Comparison of ENCODE assay signal across 13 cellular contexts in the genomic region with DNA sequence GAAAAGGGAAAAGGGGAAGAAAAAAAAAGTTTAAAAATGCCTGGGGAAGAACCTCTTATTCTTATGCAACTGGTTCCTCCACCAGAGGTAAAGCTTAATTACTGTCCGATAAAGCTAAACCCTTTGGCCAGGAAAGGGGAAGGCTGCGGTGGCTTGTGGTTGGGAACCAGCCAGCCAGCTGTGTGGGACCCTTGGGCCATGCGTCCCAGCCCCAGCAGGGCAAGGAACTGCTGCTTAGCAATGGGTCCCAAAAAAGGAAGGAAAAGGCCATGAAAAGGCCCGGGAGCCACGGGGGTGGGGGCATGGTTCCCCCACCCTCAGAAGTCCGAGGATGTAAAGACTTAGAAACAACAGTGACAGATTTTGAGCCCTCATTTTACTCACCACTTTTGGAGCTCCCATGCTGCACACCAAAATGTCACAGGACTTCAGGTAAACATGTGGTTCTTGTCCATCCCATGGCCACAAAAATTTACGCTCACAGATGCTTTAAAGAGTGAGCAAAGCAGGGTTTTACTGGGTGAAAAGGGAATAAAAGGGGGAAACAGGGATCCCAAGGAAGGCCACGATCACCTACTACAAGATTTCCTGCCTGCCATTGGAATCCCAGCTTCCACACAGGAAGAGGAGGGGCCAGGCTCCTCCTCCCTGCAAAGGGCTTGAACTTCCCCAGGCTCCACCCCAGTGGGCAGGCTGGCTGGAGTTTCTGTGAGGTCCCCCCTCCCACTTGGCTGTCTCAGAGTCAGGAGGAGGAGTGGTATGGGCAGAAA.
DNase-seq lines count a peak whose midpoint lies in the region; TF ChIP-seq lines count a peak whose summit lies in the region.
"Had no signal": no experiment of that assay in that cellular context is flagged by ENCODE, and none has a peak within 500 bp of the region (broad histone marks: within the 10 kb centered on the region; RNA-seq: fewer than 3 reads in every experiment).

No MANE protein-coding gene starts in this region.

- no peaks in the 10 kb centered on the region for H3K36me3 Mint-ChIP-seq in immature natural killer cell

- H3K9me3 ChIP-seq in tibial artery: no peaks in the 10 kb centered on the region

- peaks cover 0 to 6% (median 3%) of the 10 kb centered on the region in 6 donors for H3K9me3 Mint-ChIP-seq in immature natural killer cell

- intact Hi-C loops in tibial artery (cut with DNase I; ENCODE audit: low total_unique reads): no loop called here

- peak; percentile 66 for DNase-seq in HEK293T (ENCODE audit: extremely low spot score)
- DNase-seq in NOMO-1 treated with DMSO at 0.1 percent for 48 hours (lab: John Stamatoyannopoulos, UW; ENCODE audit: unreplicated experiment): peak; percentile 65
- no peak for DNase-seq in coronary artery (ENCODE audit: low spot score)
- DNase-seq in tibial artery: peak; percentile 44 to 67
- DNase-seq in NCI-H2196 (lab: John Stamatoyannopoulos, UW; ENCODE audit: unreplicated experiment): no peak
- DNase-seq in immature natural killer cell: no peak
- DNase-seq in activated CD4-positive, alpha-beta T cell treated with anti-CD3 and anti-CD28 coated beads, Interleukin-2, amount 50 U/mL, for 4 hours: no peak
- DNase-seq in stimulated activated CD4-positive, alpha-beta T cell treated with anti-CD3 and anti-CD28 coated beads, Interleukin-15, amount 100 ng/mL, for 24 hours: no peak
- DNase-seq: activated CD8-positive, alpha-beta memory T cell treated with anti-CD3 and anti-CD28 coated beads, Interleukin-2, amount 50 U/mL, for 48 hours; GOT3; NCI-H187 treated with DMSO at 0.1 percent for 48 hours; stimulated activated CD4-positive, alpha-beta T cell treated with anti-CD3 and anti-CD28 coated beads, Interleukin-12 subunit alpha, Interleukin-12 subunit beta, amount 100 ng/mL, for 4 hours; T-helper 17 cell had no signal

- POLR2A ChIA-PET in HEK293T (lab: Yijun Ruan, JAX): no interaction called here

- no peaks in the 10 kb centered on the region for H3K36me3 ChIP-seq in tibial artery

- no peak overlapping the region for H3K27ac Mint-ChIP-seq in immature natural killer cell
- H3K27ac Mint-ChIP-seq: T-helper 17 cell had no signal

- H3K4me3 Mint-ChIP-seq in immature natural killer cell: peak overlapping the region in 1 of 5 donors; percentile 40
- H3K4me3 Mint-ChIP-seq: T-helper 17 cell had no signal

- peak overlapping the region in 1 of 2 donors; percentile 24 for H3K27ac ChIP-seq in coronary artery
- H3K27ac ChIP-seq in tibial artery: no peak overlapping the region

- peaks cover 1 to 3% (median 1%) of the 10 kb centered on the region in 3 donors for H3K27me3 Mint-ChIP-seq in immature natural killer cell (ENCODE audit: low read depth in 3 of 3)

- H3K4me3 ChIP-seq in coronary artery (peak overlapping the region; percentile 17), tibial artery (peak overlapping the region in 1 of 2 donors; percentile 9)

- no peaks in the 10 kb centered on the region for H3K4me1 Mint-ChIP-seq in immature natural killer cell
- H3K4me1 Mint-ChIP-seq: T-helper 17 cell had no signal

- CTCF ChIA-PET in HEK293T (lab: Yijun Ruan, JAX): no interaction called here

- no peak for TF ChIP-seq CTCF in coronary artery (IDR thresholded peaks at IDR 0.05)
- TF ChIP-seq CTCF in tibial artery (IDR thresholded peaks at IDR 0.05): no peak

- no peaks in the 10 kb centered on the region for H3K27me3 ChIP-seq in tibial artery

- no peaks in the 10 kb centered on the region for H3K4me1 ChIP-seq in tibial artery

TF ChIP-seq in HEK293T, 16 proteins besides CTCF, POLR2A, EP300 and RAD21:
- TF ChIP-seq CTBP1 (IDR thresholded peaks at IDR 0.05; ENCODE audit: borderline replicate concordance): no peak
- no peak for TF ChIP-seq ELF4 (IDR thresholded peaks at IDR 0.05)
- no peak for TF ChIP-seq TARDBP (IDR thresholded peaks at IDR 0.05)

Comparison
In these comparisons a context has a peak if more than half of its experiments do, and no peak if none do; other contexts are left out.
1. DNase-seq: peak in HEK293T (single experiment), NOMO-1 treated with DMSO at 0.1 percent for 48 hours (single experiment) and tibial artery (2 of 2); none in coronary artery (single experiment), NCI-H2196 (single experiment), immature natural killer cell (0 of 3), activated CD4-positive, alpha-beta T cell treated with anti-CD3 and anti-CD28 coated beads, Interleukin-2, amount 50 U/mL, for 4 hours (0 of 2) and stimulated activated CD4-positive, alpha-beta T cell treated with anti-CD3 and anti-CD28 coated beads, Interleukin-15, amount 100 ng/mL, for 24 hours (single experiment).